ENCODE assay signal across 11 cellular contexts in the genomic region with DNA sequence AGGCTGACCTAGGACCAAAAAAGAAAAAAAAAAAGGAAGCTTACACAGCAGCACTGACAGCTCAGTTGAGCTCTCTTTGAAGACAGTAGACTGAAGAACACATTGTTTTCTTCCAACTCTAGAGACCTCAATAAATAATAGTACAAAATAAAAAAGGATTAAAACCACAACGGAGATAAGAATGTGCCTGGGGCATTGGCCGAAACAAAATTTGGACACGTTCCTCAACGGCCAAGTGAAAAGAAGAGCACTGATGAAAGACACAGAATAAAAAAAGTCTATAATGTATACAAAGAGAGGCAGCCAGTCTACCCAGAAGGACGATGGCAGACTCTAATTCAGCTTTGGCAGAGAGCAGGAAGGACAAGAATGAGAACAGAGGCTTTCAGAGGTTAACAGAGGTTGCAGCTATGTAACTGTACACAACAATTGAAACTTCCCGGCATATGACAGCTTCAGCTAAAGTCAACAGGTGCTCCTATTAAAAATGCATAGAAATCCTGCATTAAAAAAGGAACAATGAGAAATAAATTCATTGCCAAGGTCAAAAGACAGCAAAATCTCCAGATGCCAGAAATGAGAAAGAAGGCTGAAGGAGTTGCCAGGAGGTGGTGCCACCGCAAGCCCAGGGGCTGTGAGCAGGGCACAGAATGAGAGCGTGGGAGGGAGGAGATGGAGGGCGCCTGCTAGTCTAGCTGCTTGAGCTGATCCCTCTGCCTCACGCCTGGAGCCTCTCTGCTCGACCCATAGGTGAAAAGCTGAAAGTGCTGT.
DNase-seq lines count a peak whose midpoint lies in the region; ATAC-seq, FAIRE-seq and TF ChIP-seq lines count a peak whose summit lies in the region.
"Had no signal": no experiment of that assay in that cellular context is flagged by ENCODE, and none has a peak within 500 bp of the region (broad histone marks: within the 10 kb centered on the region; RNA-seq: fewer than 3 reads in every experiment).

No MANE protein-coding gene starts in this region.

- in situ Hi-C loops in HAP-1 (cut with MboI; ENCODE audit: low sequenced_read_pairs): no loop called here
- in situ Hi-C loops in SK-MEL-5 (cut with HindIII; ENCODE audit: low pct_unique_long_range_greater_than_20kb, low sequenced_read_pairs): no loop called here

- no peak for ATAC-seq in HG02571 (IDR thresholded peaks at IDR 0.05; ENCODE audit: unreplicated experiment)
- ATAC-seq: PC-3 had no signal

- no peak for FAIRE-seq in D721Med (lab: Jason Lieb, UNC)

- H3K4me3 ChIP-seq in HAP-1 (no peak overlapping the region), fibroblast of the aortic adventitia (ENCODE audit: low read depth, low read length) (no peak overlapping the region), sigmoid colon (peak overlapping the region in 1 of 4 donors; percentile 9)

- intact Hi-C loops in sigmoid colon (cut with DNase I): no loop called here

- H3K9me3 ChIP-seq in HAP-1 (no peaks in the 10 kb centered on the region), sigmoid colon (no peaks in the 10 kb centered on the region)

- peaks cover 22% of the 10 kb centered on the region for H3K4me1 ChIP-seq in HAP-1
- H3K4me1 ChIP-seq in sigmoid colon: peaks cover 0 to 21% (median 19%) of the 10 kb centered on the region in 4 donors

- no peak for TF ChIP-seq CTCF in fibroblast of the aortic adventitia (IDR thresholded peaks at IDR 0.05; ENCODE audit: insufficient read depth, low read length)
- no peak for TF ChIP-seq CTCF in sigmoid colon (IDR thresholded peaks at IDR 0.05)
- TF ChIP-seq CTCF in D721Med (IDR thresholded peaks at IDR 0.05; ENCODE audit: insufficient read depth, missing control alignments): no peak

- no peak for TF ChIP-seq POLR2A in sigmoid colon (IDR thresholded peaks at IDR 0.05)

- H3K27me3 ChIP-seq in HAP-1 (ENCODE audit: low read depth) (no peaks in the 10 kb centered on the region), sigmoid colon (no peaks in the 10 kb centered on the region)

- H3K27ac ChIP-seq in sigmoid colon: peak overlapping the region in 3 of 4 donors; percentile 31 to 51 (median 39)
- H3K27ac ChIP-seq: brain microvascular endothelial cell had no signal

- DNase-seq in HAP-1 (ENCODE audit: low spot score in 2 of 2): peak; percentile 80
- DNase-seq in SK-MEL-5 (ENCODE audit: low read depth, low spot score): peak; percentile 52
- peak; percentile 74 for DNase-seq in fibroblast of the aortic adventitia (ENCODE audit: low read depth)
- no peak for DNase-seq in sigmoid colon
- DNase-seq in D721Med (ENCODE audit: insufficient read length, low spot score): no peak
- DNase-seq in NOMO-1 treated with DMSO at 0.1 percent for 48 hours (lab: John Stamatoyannopoulos, UW; ENCODE audit: unreplicated experiment): no peak
- DNase-seq: activated CD4-positive, alpha-beta T cell treated with anti-CD3 and anti-CD28 coated beads for 4 hours; Karpas-422; PC-3 had no signal

- 71 to 82% methylated on average over 11 of the region's 11 CpGs for WGBS in sigmoid colon, 2 donors

- no peak for TF ChIP-seq EP300 in sigmoid colon (IDR thresholded peaks at IDR 0.05)

- H3K36me3 ChIP-seq in HAP-1 (replicated peaks) (no peaks in the 10 kb centered on the region), sigmoid colon (no peaks in the 10 kb centered on the region)
- H3K36me3 ChIP-seq: brain microvascular endothelial cell had no signal

Comparison
In these comparisons a context has a peak if more than half of its experiments do, and no peak if none do; other contexts are left out.
1. DNase-seq: peak in HAP-1 (2 of 2), SK-MEL-5 (single experiment) and fibroblast of the aortic adventitia (single experiment); none in sigmoid colon (single experiment), D721Med (single experiment) and NOMO-1 treated with DMSO at 0.1 percent for 48 hours (single experiment).